Comparison of ENCODE assay signal across 13 cellular contexts in genomic region chr13:114089751-114090400, GRCh38. TPM values are rescaled to one million over a fixed set of nuclear protein-coding genes. Genes with fewer than 3 reads are reported as not detected.
A peak's percentile ranks its signal among the peaks of the same experiment; 100 is the strongest.
DNase-seq lines count a peak whose midpoint lies in the region; ATAC-seq and TF ChIP-seq lines count a peak whose summit lies in the region.
"Had no signal": no experiment of that assay in that cellular context is flagged by ENCODE, and none has a peak within 500 bp of the region (broad histone marks: within the 10 kb centered on the region; RNA-seq: fewer than 3 reads in every experiment).

No MANE protein-coding gene starts in this region.

- H3K9me3 Mint-ChIP-seq in CD4-positive, CD25-positive, alpha-beta regulatory T cell: peaks cover 0 to 38% (median 24%) of the 10 kb centered on the region in 7 donors
- H3K9me3 Mint-ChIP-seq in activated naive CD8-positive, alpha-beta T cell (ENCODE audit: low read depth): peaks cover 24% of the 10 kb centered on the region
- H3K9me3 Mint-ChIP-seq in naive thymus-derived CD8-positive, alpha-beta T cell: peaks cover 11 to 44% (median 27%) of the 10 kb centered on the region in 9 donors

- DNase-seq in CD4-positive, CD25-positive, alpha-beta regulatory T cell: no peak
- peak; percentile 2 for DNase-seq in ELF-1 (ENCODE audit: low read depth, low spot score)
- no peak for DNase-seq in naive thymus-derived CD8-positive, alpha-beta T cell
- DNase-seq in stimulated activated naive CD4-positive, alpha-beta T cell treated with Interleukin-2 at 50 U/mL for 16 hours (lab: John Stamatoyannopoulos, UW): no peak
- DNase-seq in ascending aorta (ENCODE audit: low spot score in 2 of 2): no peak
- DNase-seq: NCI-H1105 treated with DMSO at 0.1 percent for 48 hours, NCI-H82, RPMI8226 had no signal

- peaks cover 31% of the 10 kb centered on the region for H3K36me3 ChIP-seq in CD4-positive, CD25-positive, alpha-beta regulatory T cell (ENCODE audit: control insufficient read depth, insufficient read depth, low read length)
- H3K36me3 ChIP-seq in ascending aorta: peaks cover 0 to 3% of the 10 kb centered on the region in 2 donors

- H3K27me3 ChIP-seq in CD4-positive, CD25-positive, alpha-beta regulatory T cell (ENCODE audit: control insufficient read depth, insufficient read depth, low read length): no peaks in the 10 kb centered on the region
- no peaks in the 10 kb centered on the region for H3K27me3 ChIP-seq in ascending aorta
- H3K27me3 ChIP-seq: BLaER1 treated with 17β-estradiol and CSF1 and Interleukin-3, amounts not matched to agents 10 nM and 100 nM had no signal

- H3K27ac Mint-ChIP-seq in CD4-positive, CD25-positive, alpha-beta regulatory T cell: peak overlapping the region in 2 of 3 donors; percentile 86 to 90
- H3K27ac Mint-ChIP-seq in activated naive CD8-positive, alpha-beta T cell: peak overlapping the region; percentile 91
- peak overlapping the region; percentile 48 to 94 (median 89) for H3K27ac Mint-ChIP-seq in naive thymus-derived CD8-positive, alpha-beta T cell
- H3K27ac Mint-ChIP-seq: T-helper 1 cell treated with Interleukin-12 subunit alpha and Interleukin-12 subunit beta and Interleukin-4 antibody, amounts not matched to agents 30 μg/mL and 1 μg/mL, for 36 hours had no signal

- no peak overlapping the region for H3K4me3 ChIP-seq in CD4-positive, CD25-positive, alpha-beta regulatory T cell (ENCODE audit: low read depth, low read length)
- H3K4me3 ChIP-seq in ascending aorta: no peak overlapping the region
- H3K4me3 ChIP-seq: BLaER1 treated with 17β-estradiol and CSF1 and Interleukin-3, amounts not matched to agents 10 nM and 100 nM had no signal

- H3K4me3 Mint-ChIP-seq in CD4-positive, CD25-positive, alpha-beta regulatory T cell: peak overlapping the region in 3 of 4 donors; percentile 44 to 92 (median 62)
- H3K4me3 Mint-ChIP-seq in activated naive CD8-positive, alpha-beta T cell: peak overlapping the region; percentile 39
- peak overlapping the region in 8 of 10 donors; percentile 22 to 73 (median 64) for H3K4me3 Mint-ChIP-seq in naive thymus-derived CD8-positive, alpha-beta T cell
- H3K4me3 Mint-ChIP-seq: T-helper 1 cell treated with Interleukin-12 subunit alpha and Interleukin-12 subunit beta and Interleukin-4 antibody, amounts not matched to agents 30 μg/mL and 1 μg/mL, for 36 hours had no signal

- peaks cover 30% of the 10 kb centered on the region for H3K36me3 Mint-ChIP-seq in CD4-positive, CD25-positive, alpha-beta regulatory T cell
- peaks cover 30% of the 10 kb centered on the region for H3K36me3 Mint-ChIP-seq in activated naive CD8-positive, alpha-beta T cell
- peaks cover 30 to 36% (median 36%) of the 10 kb centered on the region in 3 donors for H3K36me3 Mint-ChIP-seq in naive thymus-derived CD8-positive, alpha-beta T cell

- no peaks in the 10 kb centered on the region for H3K4me1 ChIP-seq in CD4-positive, CD25-positive, alpha-beta regulatory T cell (ENCODE audit: control insufficient read depth, insufficient read depth, low read length, poor library complexity, severe bottlenecking)
- H3K4me1 ChIP-seq in ascending aorta: no peaks in the 10 kb centered on the region

- H3K27me3 Mint-ChIP-seq in CD4-positive, CD25-positive, alpha-beta regulatory T cell: peaks cover 8% of the 10 kb centered on the region
- H3K27me3 Mint-ChIP-seq in activated naive CD8-positive, alpha-beta T cell: no peaks in the 10 kb centered on the region
- no peaks in the 10 kb centered on the region for H3K27me3 Mint-ChIP-seq in naive thymus-derived CD8-positive, alpha-beta T cell

- H3K27ac ChIP-seq in CD4-positive, CD25-positive, alpha-beta regulatory T cell (ENCODE audit: insufficient read depth, low read length, poor library complexity, severe bottlenecking): no peak overlapping the region
- no peak overlapping the region for H3K27ac ChIP-seq in ascending aorta
- H3K27ac ChIP-seq: BLaER1 treated with 17β-estradiol and CSF1 and Interleukin-3, amounts not matched to agents 10 nM and 100 nM had no signal

- H3K9me3 ChIP-seq in CD4-positive, CD25-positive, alpha-beta regulatory T cell (ENCODE audit: control insufficient read depth in 2 of 2, low read length in 2 of 2): peaks cover 27 to 30% of the 10 kb centered on the region in 2 experiments
- H3K9me3 ChIP-seq in ascending aorta: peaks cover 0 to 7% of the 10 kb centered on the region in 2 donors

- peaks cover 27 to 68% (median 41%) of the 10 kb centered on the region in 4 donors for H3K4me1 Mint-ChIP-seq in CD4-positive, CD25-positive, alpha-beta regulatory T cell
- peaks cover 43% of the 10 kb centered on the region for H3K4me1 Mint-ChIP-seq in activated naive CD8-positive, alpha-beta T cell (ENCODE audit: low read depth)
- peaks cover 27 to 66% (median 46%) of the 10 kb centered on the region in 4 donors for H3K4me1 Mint-ChIP-seq in naive thymus-derived CD8-positive, alpha-beta T cell

- no peak for TF ChIP-seq CTCF in ascending aorta (IDR thresholded peaks at IDR 0.05)

- intact Hi-C loops in ascending aorta (cut with DNase I): no loop called here

- POLR2A ChIA-PET in naive thymus-derived CD8-positive, alpha-beta T cell (lab: Charles Lee): no interaction called here

- no peak for ATAC-seq in CD4-positive, CD25-positive, alpha-beta regulatory T cell (ENCODE audit: low read depth in 2 of 2)
- ATAC-seq in naive thymus-derived CD8-positive, alpha-beta T cell: no peak
- no peak for ATAC-seq in HG02870 (IDR thresholded peaks at IDR 0.05; ENCODE audit: unreplicated experiment)
- no peak for ATAC-seq in HG03196 (IDR thresholded peaks at IDR 0.05; ENCODE audit: unreplicated experiment)

RNA-seq across cellular contexts. Expression of gene RASA3, which starts 42.5 kb away (rescaled TPM):
- total RNA-seq in CD4-positive, CD25-positive, alpha-beta regulatory T cell: 265 TPM
- polyA plus RNA-seq in CD4-positive, CD25-positive, alpha-beta regulatory T cell: 100 to 1,000 TPM in 1 of 4 donors, 10 to 100 TPM in 3; 93.8 to 116 (median 99.6) TPM
- 100 to 1,000 TPM; 194 to 196 TPM for total RNA-seq in naive thymus-derived CD8-positive, alpha-beta T cell
- polyA plus RNA-seq in naive thymus-derived CD8-positive, alpha-beta T cell: 100 to 1,000 TPM in 2 of 3 donors, 10 to 100 TPM in 1; 62.2 to 169 (median 105) TPM
- 30.7 TPM for total RNA-seq in ascending aorta
